In the genomic region with DNA sequence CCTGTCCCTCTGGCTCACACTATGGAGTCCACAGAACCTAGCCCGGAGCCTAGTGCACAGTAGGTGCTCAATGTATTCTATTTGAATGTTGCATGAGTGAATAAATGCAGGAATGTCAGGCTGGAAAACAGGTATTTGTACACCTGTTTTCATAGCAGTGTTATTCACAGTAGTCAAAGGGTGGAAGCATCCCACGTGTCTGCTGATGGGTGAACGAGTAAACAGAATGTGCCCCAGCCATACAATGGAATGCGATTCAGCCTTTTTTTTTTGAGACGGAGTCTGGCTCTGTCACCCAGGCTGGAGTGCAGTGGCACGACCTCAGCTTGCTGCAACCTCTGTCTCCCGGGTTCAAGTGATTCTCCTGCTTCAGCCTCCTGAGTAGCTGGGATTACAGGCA, we compare ENCODE assay signal across 2 cellular contexts.
TF ChIP-seq lines count a peak whose summit lies in the region.

No MANE protein-coding gene starts in this region.

TF ChIP-seq in HepG2, 621 proteins besides CTCF, POLR2A, EP300 and RAD21 (continues in another document):
- TF ChIP-seq, protein P1, sequence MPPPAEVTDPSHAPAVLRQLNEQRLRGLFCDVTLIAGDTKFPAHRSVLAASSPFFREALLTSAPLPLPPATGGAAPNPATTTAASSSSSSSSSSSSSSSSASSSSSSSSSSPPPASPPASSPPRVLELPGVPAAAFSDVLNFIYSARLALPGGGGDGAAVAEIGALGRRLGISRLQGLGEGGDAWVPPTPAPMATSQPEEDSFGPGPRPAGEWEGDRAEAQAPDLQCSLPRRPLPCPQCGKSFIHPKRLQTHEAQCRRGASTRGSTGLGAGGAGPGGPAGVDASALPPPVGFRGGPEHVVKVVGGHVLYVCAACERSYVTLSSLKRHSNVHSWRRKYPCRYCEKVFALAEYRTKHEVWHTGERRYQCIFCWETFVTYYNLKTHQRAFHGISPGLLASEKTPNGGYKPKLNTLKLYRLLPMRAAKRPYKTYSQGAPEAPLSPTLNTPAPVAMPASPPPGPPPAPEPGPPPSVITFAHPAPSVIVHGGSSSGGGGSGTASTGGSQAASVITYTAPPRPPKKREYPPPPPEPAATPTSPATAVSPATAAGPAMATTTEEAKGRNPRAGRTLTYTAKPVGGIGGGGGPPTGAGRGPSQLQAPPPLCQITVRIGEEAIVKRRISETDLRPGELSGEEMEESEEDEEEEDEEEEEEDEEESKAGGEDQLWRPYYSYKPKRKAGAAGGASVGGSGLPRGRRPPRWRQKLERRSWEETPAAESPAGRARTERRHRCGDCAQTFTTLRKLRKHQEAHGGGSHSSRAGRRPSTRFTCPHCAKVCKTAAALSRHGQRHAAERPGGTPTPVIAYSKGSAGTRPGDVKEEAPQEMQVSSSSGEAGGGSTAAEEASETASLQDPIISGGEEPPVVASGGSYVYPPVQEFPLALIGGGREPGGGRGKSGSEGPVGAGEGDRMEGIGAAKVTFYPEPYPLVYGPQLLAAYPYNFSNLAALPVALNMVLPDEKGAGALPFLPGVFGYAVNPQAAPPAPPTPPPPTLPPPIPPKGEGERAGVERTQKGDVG (CRISPR knock-in tag; IDR thresholded peaks at IDR 0.05; ENCODE audit: borderline replicate concordance) = no peak
- TF ChIP-seq ZNF816 (CRISPR knock-in tag; IDR thresholded peaks at IDR 0.05; ENCODE audit: borderline replicate concordance) (no peak), RCOR2 (CRISPR knock-in tag; IDR thresholded peaks at IDR 0.05) (no peak), ETV6 (CRISPR knock-in tag; conservative IDR thresholded peaks at IDR 0.05) (no peak), KLF12 (CRISPR knock-in tag; IDR thresholded peaks at IDR 0.05; ENCODE audit: borderline replicate concordance) (no peak), ARNTL (CRISPR knock-in tag; IDR thresholded peaks at IDR 0.05) (no peak), TEAD3 (CRISPR knock-in tag; optimal IDR thresholded peaks at IDR 0.05; ENCODE audit: borderline replicate concordance) (peak; percentile 46), HMG20B (CRISPR knock-in tag; conservative IDR thresholded peaks at IDR 0.05) (no peak), ISL2 (CRISPR knock-in tag; IDR thresholded peaks at IDR 0.05) (no peak), ZNF460 (CRISPR knock-in tag; IDR thresholded peaks at IDR 0.05; ENCODE audit: borderline replicate concordance) (no peak), ELF1 (CRISPR knock-in tag; IDR thresholded peaks at IDR 0.05) (no peak)
- TF ChIP-seq, protein P2, sequence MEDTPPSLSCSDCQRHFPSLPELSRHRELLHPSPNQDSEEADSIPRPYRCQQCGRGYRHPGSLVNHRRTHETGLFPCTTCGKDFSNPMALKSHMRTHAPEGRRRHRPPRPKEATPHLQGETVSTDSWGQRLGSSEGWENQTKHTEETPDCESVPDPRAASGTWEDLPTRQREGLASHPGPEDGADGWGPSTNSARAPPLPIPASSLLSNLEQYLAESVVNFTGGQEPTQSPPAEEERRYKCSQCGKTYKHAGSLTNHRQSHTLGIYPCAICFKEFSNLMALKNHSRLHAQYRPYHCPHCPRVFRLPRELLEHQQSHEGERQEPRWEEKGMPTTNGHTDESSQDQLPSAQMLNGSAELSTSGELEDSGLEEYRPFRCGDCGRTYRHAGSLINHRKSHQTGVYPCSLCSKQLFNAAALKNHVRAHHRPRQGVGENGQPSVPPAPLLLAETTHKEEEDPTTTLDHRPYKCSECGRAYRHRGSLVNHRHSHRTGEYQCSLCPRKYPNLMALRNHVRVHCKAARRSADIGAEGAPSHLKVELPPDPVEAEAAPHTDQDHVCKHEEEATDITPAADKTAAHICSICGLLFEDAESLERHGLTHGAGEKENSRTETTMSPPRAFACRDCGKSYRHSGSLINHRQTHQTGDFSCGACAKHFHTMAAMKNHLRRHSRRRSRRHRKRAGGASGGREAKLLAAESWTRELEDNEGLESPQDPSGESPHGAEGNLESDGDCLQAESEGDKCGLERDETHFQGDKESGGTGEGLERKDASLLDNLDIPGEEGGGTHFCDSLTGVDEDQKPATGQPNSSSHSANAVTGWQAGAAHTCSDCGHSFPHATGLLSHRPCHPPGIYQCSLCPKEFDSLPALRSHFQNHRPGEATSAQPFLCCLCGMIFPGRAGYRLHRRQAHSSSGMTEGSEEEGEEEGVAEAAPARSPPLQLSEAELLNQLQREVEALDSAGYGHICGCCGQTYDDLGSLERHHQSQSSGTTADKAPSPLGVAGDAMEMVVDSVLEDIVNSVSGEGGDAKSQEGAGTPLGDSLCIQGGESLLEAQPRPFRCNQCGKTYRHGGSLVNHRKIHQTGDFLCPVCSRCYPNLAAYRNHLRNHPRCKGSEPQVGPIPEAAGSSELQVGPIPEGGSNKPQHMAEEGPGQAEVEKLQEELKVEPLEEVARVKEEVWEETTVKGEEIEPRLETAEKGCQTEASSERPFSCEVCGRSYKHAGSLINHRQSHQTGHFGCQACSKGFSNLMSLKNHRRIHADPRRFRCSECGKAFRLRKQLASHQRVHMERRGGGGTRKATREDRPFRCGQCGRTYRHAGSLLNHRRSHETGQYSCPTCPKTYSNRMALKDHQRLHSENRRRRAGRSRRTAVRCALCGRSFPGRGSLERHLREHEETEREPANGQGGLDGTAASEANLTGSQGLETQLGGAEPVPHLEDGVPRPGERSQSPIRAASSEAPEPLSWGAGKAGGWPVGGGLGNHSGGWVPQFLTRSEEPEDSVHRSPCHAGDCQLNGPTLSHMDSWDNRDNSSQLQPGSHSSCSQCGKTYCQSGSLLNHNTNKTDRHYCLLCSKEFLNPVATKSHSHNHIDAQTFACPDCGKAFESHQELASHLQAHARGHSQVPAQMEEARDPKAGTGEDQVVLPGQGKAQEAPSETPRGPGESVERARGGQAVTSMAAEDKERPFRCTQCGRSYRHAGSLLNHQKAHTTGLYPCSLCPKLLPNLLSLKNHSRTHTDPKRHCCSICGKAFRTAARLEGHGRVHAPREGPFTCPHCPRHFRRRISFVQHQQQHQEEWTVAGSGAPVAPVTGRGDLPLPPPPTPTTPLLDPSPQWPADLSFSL (CRISPR knock-in tag; IDR thresholded peaks at IDR 0.05) = no peak
- TF ChIP-seq, protein P3, sequence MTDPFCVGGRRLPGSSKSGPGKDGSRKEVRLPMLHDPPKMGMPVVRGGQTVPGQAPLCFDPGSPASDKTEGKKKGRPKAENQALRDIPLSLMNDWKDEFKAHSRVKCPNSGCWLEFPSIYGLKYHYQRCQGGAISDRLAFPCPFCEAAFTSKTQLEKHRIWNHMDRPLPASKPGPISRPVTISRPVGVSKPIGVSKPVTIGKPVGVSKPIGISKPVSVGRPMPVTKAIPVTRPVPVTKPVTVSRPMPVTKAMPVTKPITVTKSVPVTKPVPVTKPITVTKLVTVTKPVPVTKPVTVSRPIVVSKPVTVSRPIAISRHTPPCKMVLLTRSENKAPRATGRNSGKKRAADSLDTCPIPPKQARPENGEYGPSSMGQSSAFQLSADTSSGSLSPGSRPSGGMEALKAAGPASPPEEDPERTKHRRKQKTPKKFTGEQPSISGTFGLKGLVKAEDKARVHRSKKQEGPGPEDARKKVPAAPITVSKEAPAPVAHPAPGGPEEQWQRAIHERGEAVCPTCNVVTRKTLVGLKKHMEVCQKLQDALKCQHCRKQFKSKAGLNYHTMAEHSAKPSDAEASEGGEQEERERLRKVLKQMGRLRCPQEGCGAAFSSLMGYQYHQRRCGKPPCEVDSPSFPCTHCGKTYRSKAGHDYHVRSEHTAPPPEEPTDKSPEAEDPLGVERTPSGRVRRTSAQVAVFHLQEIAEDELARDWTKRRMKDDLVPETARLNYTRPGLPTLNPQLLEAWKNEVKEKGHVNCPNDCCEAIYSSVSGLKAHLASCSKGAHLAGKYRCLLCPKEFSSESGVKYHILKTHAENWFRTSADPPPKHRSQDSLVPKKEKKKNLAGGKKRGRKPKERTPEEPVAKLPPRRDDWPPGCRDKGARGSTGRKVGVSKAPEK (CRISPR knock-in tag; IDR thresholded peaks at IDR 0.05; ENCODE audit: borderline replicate concordance) = no peak

TF ChIP-seq in K562, 482 proteins besides CTCF, POLR2A, EP300 and RAD21:
- TF ChIP-seq POLR2AphosphoS5 (IDR thresholded peaks at IDR 0.05; ENCODE audit: control insufficient read depth, insufficient read depth, low read depth, low read length) (no peak), KHSRP (IDR thresholded peaks at IDR 0.05) (no peak), ZNF561 (CRISPR knock-in tag; conservative IDR thresholded peaks at IDR 0.05) (no peak), POLR3G (IDR thresholded peaks at IDR 0.05; ENCODE audit: extremely low read depth, insufficient read length, insufficient replicate concordance) (no peak), GABPA (tag; conservative IDR thresholded peaks at IDR 0.05; ENCODE audit: low read depth) (no peak), HOXB6 (CRISPR knock-in tag; IDR thresholded peaks at IDR 0.05; ENCODE audit: borderline replicate concordance) (no peak), ESRRA (IDR thresholded peaks at IDR 0.05; ENCODE audit: borderline replicate concordance, low read depth) (no peak), ZNF232 (CRISPR knock-in tag; IDR thresholded peaks at IDR 0.05) (no peak), CBX2 (IDR thresholded peaks at IDR 0.05; ENCODE audit: insufficient read depth, low read length, poor library complexity, severe bottlenecking) (no peak), ZNF263 (CRISPR knock-in tag; IDR thresholded peaks at IDR 0.05; ENCODE audit: borderline replicate concordance) (no peak), XRCC5 (IDR thresholded peaks at IDR 0.05; ENCODE audit: low read depth, low read length) (no peak), ZNF511 (CRISPR knock-in tag; IDR thresholded peaks at IDR 0.05) (no peak), LEF1 (IDR thresholded peaks at IDR 0.05) (no peak), ATF1 (CRISPR knock-in tag; IDR thresholded peaks at IDR 0.05) (no peak), ATF1 (tag; IDR thresholded peaks at IDR 0.05) (no peak), ZNF592 (IDR thresholded peaks at IDR 0.05) (no peak)
- TF ChIP-seq, protein P4, sequence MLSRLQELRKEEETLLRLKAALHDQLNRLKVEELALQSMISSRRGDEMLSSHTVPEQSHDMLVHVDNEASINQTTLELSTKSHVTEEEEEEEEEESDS (CRISPR knock-in tag; IDR thresholded peaks at IDR 0.05) = no peak
- TF ChIP-seq, protein P5, sequence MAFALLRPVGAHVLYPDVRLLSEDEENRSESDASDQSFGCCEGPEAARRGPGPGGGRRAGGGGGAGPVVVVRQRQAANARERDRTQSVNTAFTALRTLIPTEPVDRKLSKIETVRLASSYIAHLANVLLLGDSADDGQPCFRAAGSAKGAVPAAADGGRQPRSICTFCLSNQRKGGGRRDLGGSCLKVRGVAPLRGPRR (CRISPR knock-in tag; IDR thresholded peaks at IDR 0.05) = no peak
